In genomic region chr7:154928136-154929005, GRCh38 we compare ENCODE assay signal across 8 cellular contexts.
A peak's percentile ranks its signal among the peaks of the same experiment; 100 is the strongest.
DNase-seq lines count a peak whose midpoint lies in the region; ATAC-seq and TF ChIP-seq lines count a peak whose summit lies in the region.

No MANE protein-coding gene starts in this region.

- peak overlapping the region; percentile 49 for H4K8ac ChIP-seq in mesenchymal stem cell (ENCODE audit: low read length)

- peak overlapping the region; percentile 93 for H3K9ac ChIP-seq in mesenchymal stem cell (ENCODE audit: low read length)
- peak overlapping the region; percentile 92 to 93 for H3K9ac ChIP-seq in stomach smooth muscle (ENCODE audit: low read length in 2 of 2)

- H3K18ac ChIP-seq in mesenchymal stem cell (ENCODE audit: low read depth in 1 of 2, low read length in 2 of 2): peak overlapping the region in 1 of 2 experiments; percentile 78

- H3K36me3 ChIP-seq in mesenchymal stem cell (ENCODE audit: control insufficient read depth in 1 of 2, insufficient read depth in 2 of 2, low read depth in 1 of 2, low read length in 2 of 2) (no peaks in the 10 kb centered on the region), stomach smooth muscle (ENCODE audit: control insufficient read depth in 2 of 2, insufficient read depth in 2 of 2, low read length in 2 of 2) (no peaks in the 10 kb centered on the region)

- H3K4me2 ChIP-seq in mesenchymal stem cell (ENCODE audit: low read length, poor library complexity, severe bottlenecking): peak overlapping the region; percentile 95

- H2AFZ ChIP-seq in mesenchymal stem cell (ENCODE audit: low read depth, low read length): peak overlapping the region; percentile 62

- H2BK5ac ChIP-seq in mesenchymal stem cell (ENCODE audit: low read depth, low read length, poor library complexity, severe bottlenecking): no peak overlapping the region

- H3K23ac ChIP-seq in mesenchymal stem cell (ENCODE audit: low read length in 2 of 2): no peak overlapping the region

- H2BK15ac ChIP-seq in mesenchymal stem cell (ENCODE audit: low read depth, poor library complexity, severe bottlenecking): no peak overlapping the region

- H4K91ac ChIP-seq in mesenchymal stem cell (ENCODE audit: low read length): no peak overlapping the region

- ATAC-seq in GM18508 (IDR thresholded peaks at IDR 0.05; ENCODE audit: insufficient read depth, unreplicated experiment) (peak; percentile 70), HG02938 (IDR thresholded peaks at IDR 0.05; ENCODE audit: unreplicated experiment) (peak; percentile 83)

- H2BK12ac ChIP-seq in mesenchymal stem cell (ENCODE audit: low read length in 2 of 2): no peak overlapping the region

- peaks cover 2% of the 10 kb centered on the region for H3K4me1 ChIP-seq in mesenchymal stem cell (ENCODE audit: control insufficient read depth, insufficient read depth, low read depth, low read length)
- H3K4me1 ChIP-seq in stomach smooth muscle (ENCODE audit: control insufficient read depth, insufficient read depth, low read length): peaks cover 7% of the 10 kb centered on the region

- H2AK5ac ChIP-seq in mesenchymal stem cell (ENCODE audit: low read length, severe bottlenecking): no peak overlapping the region

- DNase-seq in AG08395 (ENCODE audit: low spot score) (peak; percentile 93), NCI-H187 (lab: John Stamatoyannopoulos, UW) (peak; percentile 58 to 74), dermis blood vessel endothelial cell (peak; percentile 95), mesenchymal stem cell (peak; percentile 93)

- TF ChIP-seq CTCF in VCaP (conservative IDR thresholded peaks at IDR 0.05): no peak

- H3K27me3 ChIP-seq in mesenchymal stem cell (ENCODE audit: control insufficient read depth in 1 of 2, insufficient read depth in 1 of 2, low read length in 2 of 2): peaks cover 0 to 4% of the 10 kb centered on the region in 2 experiments
- H3K27me3 ChIP-seq in stomach smooth muscle (ENCODE audit: control insufficient read depth in 1 of 2, insufficient read depth in 2 of 2, low read length in 2 of 2): no peaks in the 10 kb centered on the region

- H3K27ac ChIP-seq in VCaP (peak overlapping the region; percentile 70), mesenchymal stem cell (ENCODE audit: low read length, poor library complexity, severe bottlenecking) (peak overlapping the region; percentile 33), stomach smooth muscle (ENCODE audit: low read length) (peak overlapping the region; percentile 92)

- H2BK120ac ChIP-seq in mesenchymal stem cell (ENCODE audit: low read depth, low read length): no peak overlapping the region

- no peaks in the 10 kb centered on the region for H3K79me1 ChIP-seq in mesenchymal stem cell (replicated peaks; ENCODE audit: low read length, poor library complexity, severe bottlenecking)

- 61% methylated on average over 17 of the region's 17 CpGs for WGBS in mesenchymal stem cell

- peak overlapping the region in 1 of 2 experiments; percentile 9 for H3K4ac ChIP-seq in mesenchymal stem cell (ENCODE audit: low read depth in 1 of 2, low read length in 2 of 2)

- H3K9me3 ChIP-seq in mesenchymal stem cell (ENCODE audit: control insufficient read depth, low read length): no peaks in the 10 kb centered on the region
- no peaks in the 10 kb centered on the region for H3K9me3 ChIP-seq in stomach smooth muscle (ENCODE audit: control insufficient read depth in 2 of 2, low read length in 2 of 2)

- H3K4me3 ChIP-seq in mesenchymal stem cell (ENCODE audit: insufficient read depth in 1 of 2, low read depth in 1 of 2, low read length in 2 of 2) (peak overlapping the region in 1 of 2 experiments; percentile 87), stomach smooth muscle (ENCODE audit: low read length in 2 of 2) (peak overlapping the region; percentile 92 to 99)

- H3K14ac ChIP-seq in mesenchymal stem cell (ENCODE audit: low read length in 2 of 2): no peak overlapping the region

Comparison
In these comparisons a context has a peak if more than half of its experiments do, and no peak if none do; other contexts are left out.
1. H3K27ac ChIP-seq: peak in every context shown above with its lines; median percentile 92 in stomach smooth muscle; 70 in VCaP; 33 in mesenchymal stem cell.